Comparison of ENCODE assay signal across 14 cellular contexts in genomic region chr13:73074101-73074500, GRCh38. TPM values are rescaled to one million over a fixed set of nuclear protein-coding genes. Genes with fewer than 3 reads are reported as not detected.
A peak's percentile ranks its signal among the peaks of the same experiment; 100 is the strongest.
DNase-seq lines count a peak whose midpoint lies in the region; ATAC-seq and TF ChIP-seq lines count a peak whose summit lies in the region.
"Had no signal": no experiment of that assay in that cellular context is flagged by ENCODE, and none has a peak within 500 bp of the region (broad histone marks: within the 10 kb centered on the region; RNA-seq: fewer than 3 reads in every experiment).

No MANE protein-coding gene starts in this region.

- no peak for TF ChIP-seq CTCF in progenitor cell of endocrine pancreas (IDR thresholded peaks at IDR 0.05; ENCODE audit: unreplicated experiment)

- no peaks in the 10 kb centered on the region for H3K27me3 Mint-ChIP-seq in progenitor cell of endocrine pancreas
- no peaks in the 10 kb centered on the region for H3K27me3 Mint-ChIP-seq in CD8-positive, alpha-beta memory T cell

- H3K9me3 ChIP-seq in CD8-positive, alpha-beta memory T cell (ENCODE audit: low read length), result no peaks in the 10 kb centered on the region

- H3K36me3 Mint-ChIP-seq in progenitor cell of endocrine pancreas (ENCODE audit: insufficient read depth), result peaks cover 24% of the 10 kb centered on the region
- H3K36me3 Mint-ChIP-seq in CD8-positive, alpha-beta memory T cell, result peaks cover 0 to 2% (median 0%) of the 10 kb centered on the region in 3 donors

- no peaks in the 10 kb centered on the region for H3K9me3 Mint-ChIP-seq in progenitor cell of endocrine pancreas (ENCODE audit: low read depth)
- no peaks in the 10 kb centered on the region for H3K9me3 Mint-ChIP-seq in CD8-positive, alpha-beta memory T cell

- peak; percentile 60 for ATAC-seq in GM18909 (IDR thresholded peaks at IDR 0.05; ENCODE audit: poor library complexity, unreplicated experiment)
- ATAC-seq in HG02884 (IDR thresholded peaks at IDR 0.05; ENCODE audit: unreplicated experiment), result peak; percentile 73
- ATAC-seq: activated CD8-positive, alpha-beta T cell treated with anti-CD3 and anti-CD28 coated beads, Interleukin-2, amount 10 ng/mL, durations not matched to agents 7 days and 5 days had no signal

- H3K4me1 ChIP-seq in CD8-positive, alpha-beta memory T cell (ENCODE audit: insufficient read depth, low read length), result no peaks in the 10 kb centered on the region

- peak overlapping the region; percentile 93 for H3K27ac Mint-ChIP-seq in progenitor cell of endocrine pancreas
- no peak overlapping the region for H3K27ac Mint-ChIP-seq in CD8-positive, alpha-beta memory T cell
- H3K27ac Mint-ChIP-seq: activated CD8-positive, alpha-beta T cell treated with anti-CD3 and anti-CD28 coated beads, Interleukin-2, amount 10 ng/mL, durations not matched to agents 7 days and 5 days had no signal

- H3K36me3 ChIP-seq in CD8-positive, alpha-beta memory T cell (ENCODE audit: insufficient read depth, low read length), result no peaks in the 10 kb centered on the region

- peak overlapping the region; percentile 34 for H3K4me3 Mint-ChIP-seq in progenitor cell of endocrine pancreas (ENCODE audit: low read depth)
- no peak overlapping the region for H3K4me3 Mint-ChIP-seq in CD8-positive, alpha-beta memory T cell
- H3K4me3 Mint-ChIP-seq: activated CD8-positive, alpha-beta T cell treated with anti-CD3 and anti-CD28 coated beads, Interleukin-2, amount 10 ng/mL, durations not matched to agents 7 days and 5 days had no signal

- POLR2A ChIA-PET in CD8-positive, alpha-beta memory T cell (lab: Charles Lee), result no interaction called here

- no peak overlapping the region for H3K4me3 ChIP-seq in CD8-positive, alpha-beta memory T cell (ENCODE audit: low read length)

- CTCF ChIA-PET in CD8-positive, alpha-beta memory T cell (lab: Charles Lee), result no interaction called here

- no peak overlapping the region for H3K27ac ChIP-seq in CD8-positive, alpha-beta memory T cell (ENCODE audit: low read depth, low read length)

- peaks cover 67% of the 10 kb centered on the region for H3K4me1 Mint-ChIP-seq in progenitor cell of endocrine pancreas (ENCODE audit: low read depth)
- H3K4me1 Mint-ChIP-seq in CD8-positive, alpha-beta memory T cell, result peaks cover 0 to 4% (median 0%) of the 10 kb centered on the region in 3 donors

- H3K27me3 ChIP-seq in CD8-positive, alpha-beta memory T cell (ENCODE audit: insufficient read depth, low read length, poor library complexity, severe bottlenecking), result no peaks in the 10 kb centered on the region

- DNase-seq in RPMI8226 (peak; percentile 12), progenitor cell of endocrine pancreas (ENCODE audit: low spot score, unreplicated experiment) (no peak), COLO668 (lab: John Stamatoyannopoulos, UW; ENCODE audit: unreplicated experiment) (no peak), epidermal melanocyte (ENCODE audit: insufficient read length, low spot score) (no peak)
- DNase-seq in activated CD4-positive, alpha-beta T cell treated with anti-CD3 and anti-CD28 coated beads, Interleukin-2, amount 50 U/mL, for 1 hour, result no peak
- no peak for DNase-seq in CD8-positive, alpha-beta memory T cell
- DNase-seq: activated CD8-positive, alpha-beta T cell treated with anti-CD3 and anti-CD28 coated beads, Interleukin-2, amount 10 ng/mL, durations not matched to agents 7 days and 5 days; kidney; NCI-H510A treated with DMSO at 0.1 percent for 48 hours; stimulated activated CD4-positive, alpha-beta T cell treated with anti-CD3 and anti-CD28 coated beads, Interleukin-2, amount 100 ng/mL, for 48 hours; substantia nigra; SW 1271 had no signal

RNA-seq across cellular contexts. Expression of gene KLF5, which starts 15.3 kb away (rescaled TPM):
- 111 and 119 TPM in 2 replicates for total RNA-seq in progenitor cell of endocrine pancreas
- 1 to 10 TPM; 1.5 to 1.8 TPM for total RNA-seq in CD8-positive, alpha-beta memory T cell
- polyA plus RNA-seq in CD8-positive, alpha-beta memory T cell, result 0.79 TPM

Comparison
In these comparisons a context has a peak if more than half of its experiments do, and no peak if none do; other contexts are left out.
1. RNA of gene KLF5, which starts 15.3 kb away (total RNA-seq): 111 to 119 TPM in progenitor cell of endocrine pancreas; 1.5 to 1.8 TPM in CD8-positive, alpha-beta memory T cell; every median in the first group is over 10 times any median in the second.